In genomic region chr21:14603202-14603601, GRCh38 we compare ENCODE assay signal across 12 cellular contexts. TPM values are rescaled to one million over a fixed set of nuclear protein-coding genes. Genes with fewer than 3 reads are reported as not detected.
DNase-seq lines count a peak whose midpoint lies in the region; ATAC-seq and TF ChIP-seq lines count a peak whose summit lies in the region.
"Had no signal": no experiment of that assay in that cellular context is flagged by ENCODE, and none has a peak within 500 bp of the region (broad histone marks: within the 10 kb centered on the region; RNA-seq: fewer than 3 reads in every experiment).

No MANE protein-coding gene starts in this region.

- H3K4me3 ChIP-seq in gastrocnemius medialis, result no peak overlapping the region

- intact Hi-C loops in gastrocnemius medialis (cut with DNase I; ENCODE audit: low total_unique reads), result no loop called here

- H3K27ac Mint-ChIP-seq in HFFc6, result no peak overlapping the region
- peak overlapping the region; percentile 79 for H3K27ac Mint-ChIP-seq in T-helper 17 cell

- H3K27me3 Mint-ChIP-seq in HFFc6 (ENCODE audit: insufficient read depth) (no peaks in the 10 kb centered on the region; the same call in 1 of the 2 replicates), T-helper 17 cell (no peaks in the 10 kb centered on the region)

- H3K4me1 Mint-ChIP-seq in HFFc6 (ENCODE audit: low read depth), result no peaks in the 10 kb centered on the region
- H3K4me1 Mint-ChIP-seq in T-helper 17 cell, result peaks cover 14% of the 10 kb centered on the region

- DNase-seq in AG08395 (ENCODE audit: low spot score), result peak; percentile 7
- DNase-seq in HFFc6, result peak; percentile 7
- no peak for DNase-seq in T-helper 17 cell
- peak; percentile 69 for DNase-seq in fibroblast of peridontal ligament (ENCODE audit: extremely low read depth)
- no peak for DNase-seq in NOMO-1 treated with dmso at 0.1 percent for 144 hours (lab: John Stamatoyannopoulos, UW; ENCODE audit: unreplicated experiment)
- DNase-seq in mesenteric fat pad (ENCODE audit: low spot score), result no peak
- DNase-seq in gastrocnemius medialis, result no peak
- DNase-seq in globus pallidus (ENCODE audit: low spot score), result no peak
- DNase-seq: adrenal gland, NCI-H446 treated with DMSO at 0.1 percent for 48 hours, T-helper 9 cell had no signal

- H3K9me3 ChIP-seq in T-helper 17 cell (ENCODE audit: control insufficient read depth, low read length, poor library complexity, severe bottlenecking), result no peaks in the 10 kb centered on the region
- H3K9me3 ChIP-seq in gastrocnemius medialis, result no peaks in the 10 kb centered on the region
- H3K9me3 ChIP-seq: adrenal gland, gastroesophageal sphincter had no signal

- H3K4me1 ChIP-seq in gastrocnemius medialis, result no peaks in the 10 kb centered on the region

- H3K9me3 Mint-ChIP-seq in HFFc6, result peaks cover 33% of the 10 kb centered on the region

- no peak overlapping the region for H3K4me3 Mint-ChIP-seq in HFFc6
- H3K4me3 Mint-ChIP-seq in T-helper 17 cell, result peak overlapping the region; percentile 86

- in situ Hi-C loops in gastrocnemius medialis (cut with MboI; ENCODE audit: low sequenced_read_pairs in 4 of 4), result no loop called here

- H3K27ac ChIP-seq in gastrocnemius medialis, result no peak overlapping the region
- H3K27ac ChIP-seq: adrenal gland, gastroesophageal sphincter had no signal

- no peaks in the 10 kb centered on the region for H3K27me3 ChIP-seq in gastrocnemius medialis
- H3K27me3 ChIP-seq: adrenal gland, gastroesophageal sphincter had no signal

- H3K36me3 ChIP-seq in gastrocnemius medialis, result no peaks in the 10 kb centered on the region
- H3K36me3 ChIP-seq: adrenal gland, gastroesophageal sphincter had no signal

- no peak for ATAC-seq in T-helper 17 cell
- no peak for ATAC-seq in gastrocnemius medialis
- ATAC-seq: gastroesophageal sphincter had no signal

- no peaks in the 10 kb centered on the region for H3K36me3 Mint-ChIP-seq in HFFc6 (ENCODE audit: low read depth)
- peaks cover 3% of the 10 kb centered on the region for H3K36me3 Mint-ChIP-seq in T-helper 17 cell (ENCODE audit: low read depth)

- no peak for TF ChIP-seq CTCF in HFFc6 (IDR thresholded peaks at IDR 0.05)
- no peak for TF ChIP-seq CTCF in gastrocnemius medialis (IDR thresholded peaks at IDR 0.05 in 4 of 5, conservative IDR thresholded peaks at IDR 0.05 in 1 of 5)

- no peak for TF ChIP-seq POLR2A in gastrocnemius medialis (IDR thresholded peaks at IDR 0.05)

RNA-seq across cellular contexts. Expression of gene SAMSN1, which starts 57.1 kb away (rescaled TPM):
- total RNA-seq in HFFc6 (2021; fragmentation: NEBNext Ultra II Directional; extraction: Animal tissue kit (Norgen Biotek cat#: 25700)), result not detected
- total RNA-seq in T-helper 17 cell (10 to 100 TPM; 33.7 to 64.9 TPM), mesenteric fat pad (42.4 TPM), gastrocnemius medialis (1 to 10 TPM in 2 of 4 donors, under 1 TPM in 1, not detected in 1; 0.82 to 1.4 (median 1.4) TPM)

Comparison
In these comparisons a context has a peak if more than half of its experiments do, and no peak if none do; other contexts are left out.
1. DNase-seq: peak in AG08395 (single experiment), HFFc6 (single experiment) and fibroblast of peridontal ligament (single experiment); none in T-helper 17 cell (0 of 3), NOMO-1 treated with dmso at 0.1 percent for 144 hours (single experiment), mesenteric fat pad (single experiment), gastrocnemius medialis (0 of 2) and globus pallidus (single experiment).
2. RNA of gene SAMSN1, which starts 57.1 kb away (total RNA-seq): 33.7 to 64.9 TPM in T-helper 17 cell and 42.4 TPM in mesenteric fat pad (single experiment); 0.82 to 1.4 TPM in gastrocnemius medialis and not detected in HFFc6; every median in the first group is over 10 times any median in the second.